In genomic region chr6:33017694-33018353, GRCh38 we compare ENCODE assay signal across 13 cellular contexts. TPM values are rescaled to one million over a fixed set of nuclear protein-coding genes. Genes with fewer than 3 reads are reported as not detected.
DNase-seq lines count a peak whose midpoint lies in the region; ATAC-seq, FAIRE-seq and TF ChIP-seq lines count a peak whose summit lies in the region.
"Had no signal": no experiment of that assay in that cellular context is flagged by ENCODE, and none has a peak within 500 bp of the region (broad histone marks: within the 10 kb centered on the region; RNA-seq: fewer than 3 reads in every experiment).

No MANE protein-coding gene starts in this region.

- peaks cover 29% of the 10 kb centered on the region for H3K27me3 Mint-ChIP-seq in nephron (ENCODE audit: low read depth)

- no peak overlapping the region for H3K4me3 ChIP-seq in K562

- no peak overlapping the region for H3K27ac ChIP-seq in K562 (ENCODE audit: extremely low read depth, low read depth, low read length)

- H3K9me3 ChIP-seq in K562 (replicated peaks; ENCODE audit: control insufficient read depth, insufficient read depth, low read depth, low read length): no peaks in the 10 kb centered on the region
- H3K9me3 ChIP-seq: Caco-2 had no signal

- in situ Hi-C loops in K562 (cut with MboI): loop anchor here (5.0 kb wide), 2 partner anchors 69 to 229 kb away; no protein-coding TSS in a partner anchor

- no peaks in the 10 kb centered on the region for H3K36me3 ChIP-seq in K562 (ENCODE audit: control insufficient read depth, insufficient read depth, low read length)

- POLR2A ChIA-PET in GM10248 (lab: Yijun Ruan, JAX): interaction anchor here (1.1 kb wide), 1 partner anchor 11 kb away, joined by 3 read pairs; no protein-coding TSS in a partner anchor
- POLR2A ChIA-PET in K562 (lab: Yijun Ruan, JAX): interaction anchor here (0.6 to 1.0 kb wide), 3 partner anchors 12 to 1093 kb away, joined by 3 read pairs; no protein-coding TSS in a partner anchor

- no TSS peak for BruUV-seq in K562 (replicated peaks; lab: Mats Ljungman, UMichigan)

- CTCF ChIA-PET in GM10248 (lab: Yijun Ruan, JAX): interaction anchor here (1.2 to 7.8 kb wide), 12 partner anchors 9 to 231 kb away, joined by 3 to 78 read pairs (median 8); partner anchors contain the start of genes HLA-DPA1 and HLA-DPB1
- CTCF ChIA-PET in K562 (lab: Yijun Ruan, JAX; ENCODE audit: low intra/inter-chr PET ratio): no interaction called here

- no peak for TF ChIP-seq POLR2A in K562 (conservative IDR thresholded peaks at IDR 0.05)

- peaks cover 22 to 46% of the 10 kb centered on the region in 2 experiments for H3K27me3 ChIP-seq in K562 (ENCODE audit: control insufficient read depth in 2 of 2, insufficient read depth in 2 of 2, low read length in 2 of 2)

- H3K4me1 Mint-ChIP-seq in nephron: peaks cover 6% of the 10 kb centered on the region

- no peak overlapping the region for H3K9ac ChIP-seq in K562 (ENCODE audit: insufficient read depth in 1 of 2, low read depth in 2 of 2, low read length in 2 of 2)

- H3K27ac Mint-ChIP-seq in nephron: peak overlapping the region in 2 of 3 experiments; percentile 4 to 11

- TF ChIP-seq EP300 in K562 (IDR thresholded peaks at IDR 0.05; ENCODE audit: low read length): no peak

- H3K4me1 ChIP-seq in K562 (replicated peaks in 1 of 2; ENCODE audit: control insufficient read depth in 2 of 2, insufficient read depth in 2 of 2, low read length in 2 of 2): no peaks in the 10 kb centered on the region

- no peaks in the 10 kb centered on the region for H3K79me2 ChIP-seq in K562 (ENCODE audit: control insufficient read depth, insufficient read depth, low read length)

- no peak overlapping the region for H2AFZ ChIP-seq in K562 (ENCODE audit: low read depth, low read length)

- H3K4me3 Mint-ChIP-seq in nephron: no peak overlapping the region

- WGBS in K562 (ENCODE audit: insufficient coverage, low coverage, missing lambda C conversion rate): 0% methylated on average over 3 of the region's 3 CpGs

- no peak for TF ChIP-seq RAD21 in K562 (CRISPR knock-in tag; conservative IDR thresholded peaks at IDR 0.05 in 1 of 2, IDR thresholded peaks at IDR 0.05 in 1 of 2)

- peaks cover 4% of the 10 kb centered on the region; the same call in 1 of the 2 replicates for H4K20me1 ChIP-seq in K562 (replicated peaks; ENCODE audit: control insufficient read depth, insufficient read depth, low read length)

- no peaks in the 10 kb centered on the region for H3K9me3 Mint-ChIP-seq in nephron
- H3K9me3 Mint-ChIP-seq: activated naive CD4-positive, alpha-beta T cell treated with anti-CD3 and anti-CD28 coated beads, Interleukin-2, amount 50 U/mL, for 72 hours had no signal

- DNase-seq in AML-193 (lab: John Stamatoyannopoulos, UW) (peak; percentile 30 to 32), GM10248 (ENCODE audit: extremely low spot score) (peak; percentile 18), K562 (ENCODE audit: extremely low read depth in 1 of 4, low spot score in 3 of 4) (no peak), NCI-H774 (lab: John Stamatoyannopoulos, UW) (no peak), NCI-H82 treated with DMSO at 0.1 percent for 48 hours (lab: John Stamatoyannopoulos, UW; ENCODE audit: unreplicated experiment) (no peak)
- no peak for DNase-seq in central memory CD4-positive, alpha-beta T cell
- DNase-seq: Caco-2; effector CD8-positive, alpha-beta T cell; NCI-H2227 treated with DMSO at 0.1 percent for 48 hours had no signal

- no peaks in the 10 kb centered on the region for H3K36me3 Mint-ChIP-seq in nephron (ENCODE audit: low read depth)
- H3K36me3 Mint-ChIP-seq: activated naive CD4-positive, alpha-beta T cell treated with anti-CD3 and anti-CD28 coated beads, Interleukin-2, amount 50 U/mL, for 72 hours had no signal

- H3K4me2 ChIP-seq in K562 (ENCODE audit: insufficient read depth, low read length): no peak overlapping the region

- ATAC-seq in K562 (no peak), GM18519 (IDR thresholded peaks at IDR 0.05; ENCODE audit: low FRiP score, unreplicated experiment) (no peak)
- ATAC-seq: activated CD4-positive, CD25-positive, alpha-beta regulatory T cell treated with anti-CD3 and anti-CD28 coated beads, Interleukin-2, amount 50 U/mL, for 24 hours; activated naive CD4-positive, alpha-beta T cell treated with anti-CD3 and anti-CD28 coated beads, Interleukin-2, amount 50 U/mL, for 72 hours had no signal

- TF ChIP-seq CTCF in GM10248 (IDR thresholded peaks at IDR 0.05; ENCODE audit: control extremely low read depth, extremely low read depth, low read depth, missing control alignments) (no peak), K562 (IDR thresholded peaks at IDR 0.05 in 2 of 3, conservative IDR thresholded peaks at IDR 0.05 in 1 of 3; ENCODE audit: insufficient read depth in 2 of 3, low read depth in 1 of 3, low read length in 3 of 3) (no peak), nephron (IDR thresholded peaks at IDR 0.05; ENCODE audit: unreplicated experiment in 3 of 3) (no peak)

- intact Hi-C loops in K562 (cut with micrococcal nuclease): loop anchor here (5.0 kb wide), 1 partner anchor 129 kb away; no protein-coding TSS in a partner anchor

- no peak for FAIRE-seq in K562 (lab: Jason Lieb, UNC)

- H3K9me1 ChIP-seq in K562 (ENCODE audit: control insufficient read depth, insufficient read depth, low read length): no peaks in the 10 kb centered on the region

RNA-seq across cellular contexts. Expression of gene HLA-DOA, which starts 8.4 kb away (rescaled TPM):
- total RNA-seq in K562 (2011; cell fraction: chromatin; rRNA removed; ENCODE audit: low replicate concordance): not detected in 2 replicates
- total RNA-seq in K562 (2011; cell fraction: nucleolus; rRNA removed): not detected in 2 replicates
- total RNA-seq in K562 (2011; cell fraction: nucleoplasm; rRNA removed): not detected in 2 replicates
- not detected in 2 replicates for total RNA-seq in K562 (2014; rRNA removed)
- not detected in 2 replicates for total RNA-seq in K562 (2014; rRNA removed; fragmentation: Illumina TruSeq; extraction: Trizol)
- not detected in 2 replicates for total RNA-seq in K562 (2015; rRNA removed; fragmentation: Illumina TruSeq; extraction: Trizol)
- 0.07 TPM in 1 of 2 replicates, not detected in the other for total RNA-seq in K562 (2021)
- polyA plus RNA-seq in K562 (2011; rRNA removed): not detected in 2 replicates
- not detected in 2 replicates for polyA plus RNA-seq in K562 (2011; cell fraction: cytosol; rRNA removed)
- polyA plus RNA-seq in K562 (2011; cell fraction: nucleus; rRNA removed): not detected in 2 replicates
- not detected in 2 replicates for polyA plus RNA-seq in K562 (2012)
- polyA plus RNA-seq in K562 (2014; fragmentation: Illumina TruSeq; extraction: Trizol): not detected in 2 replicates
- not detected for polyA plus RNA-seq in K562 (2014; fragmentation: Nextera tagmentation; extraction: Ambion mirVana)
- polyA plus RNA-seq in K562 (2014; rRNA removed): not detected in 2 replicates
- polyA minus RNA-seq in K562 (2011; rRNA and poly(A)+ RNA removed): not detected in 2 replicates
- not detected in 2 replicates for polyA minus RNA-seq in K562 (2011; cell fraction: cytosol; rRNA and poly(A)+ RNA removed)
- not detected in 2 replicates for polyA minus RNA-seq in K562 (2011; cell fraction: nucleus; rRNA and poly(A)+ RNA removed)
- total RNA-seq: Caco-2 had no signal

RNA-seq across cellular contexts. Expression of gene BRD2, which starts 49.4 kb away (rescaled TPM):
- total RNA-seq in K562 (2011; cell fraction: chromatin; rRNA removed; ENCODE audit: low replicate concordance): 729 and 883 TPM in 2 replicates
- total RNA-seq in K562 (2011; cell fraction: nucleolus; rRNA removed): 319 and 374 TPM in 2 replicates
- 421 and 486 TPM in 2 replicates for total RNA-seq in K562 (2011; cell fraction: nucleoplasm; rRNA removed)
- 133 and 136 TPM in 2 replicates for total RNA-seq in K562 (2014; rRNA removed)
- 135 and 136 TPM in 2 replicates for total RNA-seq in K562 (2014; rRNA removed; fragmentation: Illumina TruSeq; extraction: Trizol)
- total RNA-seq in K562 (2015; rRNA removed; fragmentation: Illumina TruSeq; extraction: Trizol): 185 and 186 TPM in 2 replicates
- 173 and 181 TPM in 2 replicates for total RNA-seq in K562 (2021)
- polyA plus RNA-seq in K562 (2011; rRNA removed): 189 and 242 TPM in 2 replicates
- 99.8 and 136 TPM in 2 replicates for polyA plus RNA-seq in K562 (2011; cell fraction: cytosol; rRNA removed)
- polyA plus RNA-seq in K562 (2011; cell fraction: nucleus; rRNA removed): 407 and 463 TPM in 2 replicates
- polyA plus RNA-seq in K562 (2012): 164 and 174 TPM in 2 replicates
- 211 and 252 TPM in 2 replicates for polyA plus RNA-seq in K562 (2014; fragmentation: Illumina TruSeq; extraction: Trizol)
- 100 to 1,000 TPM in 1 of 2 experiments, 10 to 100 TPM in 1; 19.0 to 113 TPM for polyA plus RNA-seq in K562 (2014; fragmentation: Nextera tagmentation; extraction: Ambion mirVana)
- polyA plus RNA-seq in K562 (2014; rRNA removed): 192 and 194 TPM in 2 replicates
- polyA minus RNA-seq in K562 (2011; rRNA and poly(A)+ RNA removed): 117 and 145 TPM in 2 replicates
- polyA minus RNA-seq in K562 (2011; cell fraction: cytosol; rRNA and poly(A)+ RNA removed): 73.6 and 84.6 TPM in 2 replicates
- 153 and 260 TPM in 2 replicates for polyA minus RNA-seq in K562 (2011; cell fraction: nucleus; rRNA and poly(A)+ RNA removed)

RNA-seq across cellular contexts. Expression of gene HLA-DPA1, which starts 55.6 kb away (rescaled TPM):
- not detected in 2 replicates for total RNA-seq in K562 (2011; cell fraction: chromatin; rRNA removed; ENCODE audit: low replicate concordance)
- not detected in 2 replicates for total RNA-seq in K562 (2011; cell fraction: nucleolus; rRNA removed)
- not detected in 2 replicates for total RNA-seq in K562 (2011; cell fraction: nucleoplasm; rRNA removed)
- total RNA-seq in K562 (2014; rRNA removed) (0.23 TPM in 1 of 2 replicates, not detected in the other), K562 (2014; rRNA removed; fragmentation: Illumina TruSeq; extraction: Trizol) (0.55 TPM in 1 of 2 replicates, not detected in the other), K562 (2015; rRNA removed; fragmentation: Illumina TruSeq; extraction: Trizol) (0.30 and 0.51 TPM in 2 replicates), K562 (2021) (0.60 and 1.2 TPM in 2 replicates)
- polyA plus RNA-seq in K562 (2011; rRNA removed) (0.05 and 0.74 TPM in 2 replicates), K562 (2014; fragmentation: Illumina TruSeq; extraction: Trizol) (0.56 and 1.8 TPM in 2 replicates), K562 (2014; fragmentation: Nextera tagmentation; extraction: Ambion mirVana) (under 1 TPM; 0.46 to 0.49 TPM), K562 (2014; rRNA removed) (0.45 and 0.93 TPM in 2 replicates)
- polyA plus RNA-seq in K562 (2011; cell fraction: cytosol; rRNA removed): 0.55 and 0.88 TPM in 2 replicates
- polyA plus RNA-seq in K562 (2011; cell fraction: nucleus; rRNA removed): 0.64 TPM in 1 of 2 replicates, not detected in the other
- 0.75 and 0.79 TPM in 2 replicates for polyA plus RNA-seq in K562 (2012)
- polyA minus RNA-seq in K562 (2011; rRNA and poly(A)+ RNA removed): 0.21 TPM in 1 of 2 replicates, not detected in the other
- polyA minus RNA-seq in K562 (2011; cell fraction: cytosol; rRNA and poly(A)+ RNA removed): not detected in 2 replicates
- under 0.01 TPM in 1 of 2 replicates, not detected in the other for polyA minus RNA-seq in K562 (2011; cell fraction: nucleus; rRNA and poly(A)+ RNA removed)
- total RNA-seq: Caco-2 had no signal

RNA-seq across cellular contexts. Expression of gene HLA-DPB1, which starts 58.0 kb away (rescaled TPM):
- total RNA-seq in K562 (2011; cell fraction: chromatin; rRNA removed; ENCODE audit: low replicate concordance): not detected in 2 replicates
- total RNA-seq in K562 (2011; cell fraction: nucleolus; rRNA removed): not detected in 2 replicates
- total RNA-seq in K562 (2011; cell fraction: nucleoplasm; rRNA removed): 0.76 TPM in 1 of 2 replicates, not detected in the other
- total RNA-seq in K562 (2014; rRNA removed) (0.68 and 3.0 TPM in 2 replicates), K562 (2014; rRNA removed; fragmentation: Illumina TruSeq; extraction: Trizol) (0.35 and 0.51 TPM in 2 replicates), K562 (2015; rRNA removed; fragmentation: Illumina TruSeq; extraction: Trizol) (0.51 and 0.98 TPM in 2 replicates), K562 (2021) (0.66 and 1.1 TPM in 2 replicates)
- polyA plus RNA-seq in K562 (2011; rRNA removed) (0.15 and 0.71 TPM in 2 replicates), K562 (2014; fragmentation: Illumina TruSeq; extraction: Trizol) (0.80 and 1.2 TPM in 2 replicates), K562 (2014; fragmentation: Nextera tagmentation; extraction: Ambion mirVana) (under 1 TPM; 0.07 to 0.18 TPM), K562 (2014; rRNA removed) (0.41 and 1.8 TPM in 2 replicates)
- polyA plus RNA-seq in K562 (2011; cell fraction: cytosol; rRNA removed): 0.22 and 0.86 TPM in 2 replicates
- 0.33 TPM in 1 of 2 replicates, not detected in the other for polyA plus RNA-seq in K562 (2011; cell fraction: nucleus; rRNA removed)
- polyA plus RNA-seq in K562 (2012): 1.5 and 2.2 TPM in 2 replicates
- polyA minus RNA-seq in K562 (2011; rRNA and poly(A)+ RNA removed): 0.63 TPM in 1 of 2 replicates, not detected in the other
- not detected in 2 replicates for polyA minus RNA-seq in K562 (2011; cell fraction: cytosol; rRNA and poly(A)+ RNA removed)
- polyA minus RNA-seq in K562 (2011; cell fraction: nucleus; rRNA and poly(A)+ RNA removed): not detected in 2 replicates
- total RNA-seq: Caco-2 had no signal

Comparison
In these comparisons a context has a peak if more than half of its experiments do, and no peak if none do; other contexts are left out.
1. DNase-seq: peak in AML-193 (2 of 2) and GM10248 (single experiment); none in K562 (0 of 4), NCI-H774 (single experiment), central memory CD4-positive, alpha-beta T cell (single experiment) and NCI-H82 treated with DMSO at 0.1 percent for 48 hours (single experiment).